ENCODE assay signal across 9 cellular contexts in genomic region chr12:12891646-12892355, GRCh38. TPM values are rescaled to one million over a fixed set of nuclear protein-coding genes. Genes with fewer than 3 reads are reported as not detected.
DNase-seq lines count a peak whose midpoint lies in the region; ATAC-seq and TF ChIP-seq lines count a peak whose summit lies in the region.
"Had no signal": no experiment of that assay in that cellular context is flagged by ENCODE, and none has a peak within 500 bp of the region (broad histone marks: within the 10 kb centered on the region; RNA-seq: fewer than 3 reads in every experiment).

No MANE protein-coding gene starts in this region.

- TF ChIP-seq CTCF in AG10803 (conservative IDR thresholded peaks at IDR 0.05; ENCODE audit: low read length) (no peak), PC-9 (conservative IDR thresholded peaks at IDR 0.05) (no peak), endodermal cell (conservative IDR thresholded peaks at IDR 0.05) (no peak), neural crest cell (conservative IDR thresholded peaks at IDR 0.05) (no peak)

- no peak for DNase-seq in AG10803 (ENCODE audit: low read depth)
- DNase-seq in PC-9, result peak in 1 of 2 experiments; percentile 39
- no peak for DNase-seq in endodermal cell
- DNase-seq in neural crest cell (ENCODE audit: low read depth, low spot score), result no peak
- DNase-seq in COLO829 (ENCODE audit: low spot score), result no peak
- DNase-seq: Karpas-422 had no signal

- ATAC-seq in HG03135 (IDR thresholded peaks at IDR 0.05; ENCODE audit: unreplicated experiment) (no peak), GM19328 (IDR thresholded peaks at IDR 0.05; ENCODE audit: unreplicated experiment) (no peak), HG03354 (IDR thresholded peaks at IDR 0.05; ENCODE audit: poor library complexity, severe bottlenecking, unreplicated experiment) (no peak)

- H3K9me3 Mint-ChIP-seq in endodermal cell (no peaks in the 10 kb centered on the region), neural crest cell (no peaks in the 10 kb centered on the region)

- H3K27me3 ChIP-seq in PC-9 (ENCODE audit: insufficient read depth, low read depth) (no peaks in the 10 kb centered on the region), endodermal cell (ENCODE audit: control insufficient read depth, insufficient read depth, low read length, poor library complexity, severe bottlenecking) (peaks cover 58% of the 10 kb centered on the region)

- 38 to 39% methylated on average over 11 to 15 of the region's 15 CpGs for WGBS in endodermal cell (ENCODE audit: insufficient coverage in 1 of 2, insufficient read length in 1 of 2), 2 experiments

- H3K4me2 ChIP-seq in PC-9, result peak overlapping the region; percentile 85

- intact Hi-C loops in PC-9 (cut with micrococcal nuclease; ENCODE audit: unreplicated experiment), result loop anchor here (1.0 to 10.0 kb wide), 11 partner anchors 8 to 310 kb away; no protein-coding TSS in a partner anchor

- H2AFZ ChIP-seq in PC-9, result no peak overlapping the region

- H3K4me3 Mint-ChIP-seq in endodermal cell (peak overlapping the region; percentile 63), neural crest cell (peak overlapping the region; percentile 78)

- no peak overlapping the region for H3K9ac ChIP-seq in endodermal cell (ENCODE audit: extremely low read depth, low read length, poor library complexity, severe bottlenecking)

- H3K27me3 Mint-ChIP-seq in endodermal cell (ENCODE audit: insufficient read depth) (peaks cover 71% of the 10 kb centered on the region), neural crest cell (ENCODE audit: low read depth) (peaks cover 88% of the 10 kb centered on the region)

- H3K4me3 ChIP-seq in AG10803 (ENCODE audit: low read length), result peak overlapping the region; percentile 62
- peak overlapping the region; percentile 86 for H3K4me3 ChIP-seq in PC-9
- peak overlapping the region; percentile 81 for H3K4me3 ChIP-seq in endodermal cell (ENCODE audit: low read length)

- H4K20me1 ChIP-seq in PC-9 (ENCODE audit: insufficient read depth), result peaks cover 47% of the 10 kb centered on the region

- H3K27ac ChIP-seq in PC-9 (peak overlapping the region; percentile 93), endodermal cell (ENCODE audit: low read depth, low read length) (no peak overlapping the region)

- peaks cover 72% of the 10 kb centered on the region for H3K79me2 ChIP-seq in PC-9 (ENCODE audit: low read depth)

- no peaks in the 10 kb centered on the region for H3K9me2 ChIP-seq in PC-9 (ENCODE audit: insufficient read depth)

- H3K4me1 Mint-ChIP-seq in endodermal cell (peaks cover 29% of the 10 kb centered on the region), neural crest cell (peaks cover 13% of the 10 kb centered on the region)

- H3K4me1 ChIP-seq in PC-9 (replicated peaks; ENCODE audit: insufficient read depth) (peaks cover 44% of the 10 kb centered on the region), endodermal cell (ENCODE audit: control insufficient read depth, insufficient read depth, low read length) (no peaks in the 10 kb centered on the region)

- H3K9me3 ChIP-seq in PC-9 (ENCODE audit: insufficient read depth, low read depth), result no peaks in the 10 kb centered on the region
- no peaks in the 10 kb centered on the region for H3K9me3 ChIP-seq in endodermal cell (ENCODE audit: control insufficient read depth, low read length)

- TSS peak; percentile 34 for BruUV-seq in PC-9 (replicated peaks; lab: Mats Ljungman, UMichigan)

- H3K36me3 Mint-ChIP-seq in endodermal cell (ENCODE audit: low read depth) (no peaks in the 10 kb centered on the region), neural crest cell (ENCODE audit: low read depth) (no peaks in the 10 kb centered on the region)

- H3K27ac Mint-ChIP-seq in endodermal cell (no peak overlapping the region), neural crest cell (ENCODE audit: unreplicated experiment) (no peak overlapping the region)

- POLR2A ChIA-PET in PC-9 (lab: Charles Lee; ENCODE audit: unreplicated experiment), result interaction anchor here (0.5 to 3.2 kb wide), 32 partner anchors 9 to 1348 kb away, joined by 3 to 103 read pairs (median 6); no protein-coding TSS in a partner anchor

- H3F3A ChIP-seq in PC-9 (ENCODE audit: insufficient read depth, low read depth), result peaks cover 54% of the 10 kb centered on the region

- CTCF ChIA-PET in PC-9 (lab: Charles Lee), result interaction anchor here (0.7 to 3.0 kb wide), 11 partner anchors 19 to 1310 kb away, joined by 3 to 21 read pairs (median 4); partner anchors contain the start of gene DDX47

- H3K36me3 ChIP-seq in PC-9 (ENCODE audit: low read depth), result peaks cover 40% of the 10 kb centered on the region
- no peaks in the 10 kb centered on the region for H3K36me3 ChIP-seq in endodermal cell (ENCODE audit: control insufficient read depth, insufficient read depth, low read length)

RNA-seq across cellular contexts. Expression of gene GPRC5A, which starts 0.4 kb away (rescaled TPM):
- total RNA-seq in PC-9 (2021) (468 and 642 TPM in 2 replicates), endodermal cell (1 to 10 TPM in 1 of 2 donors, under 1 TPM in 1; 0.15 to 1.0 TPM), neural crest cell (0.11 TPM in 1 of 2 replicates, not detected in the other)
- 0.25 TPM for polyA plus RNA-seq in endodermal cell (2013, experiment 1 of 2)
- 0.33 TPM for polyA plus RNA-seq in endodermal cell (2013, experiment 2 of 2)

Comparison
In these comparisons a context has a peak if more than half of its experiments do, and no peak if none do; other contexts are left out.
1. RNA of gene GPRC5A, which starts 0.4 kb away (total RNA-seq): 468 to 642 TPM in PC-9; 0.15 to 1.0 TPM in endodermal cell and 0.11 TPM in neural crest cell; every median in the first group is over 100 times any median in the second.
2. Peak in every context shown above with its lines, with median percentiles within 50 percentile points of each other: H3K4me3 ChIP-seq.